Comparison of ENCODE assay signal across 10 cellular contexts in the genomic region with DNA sequence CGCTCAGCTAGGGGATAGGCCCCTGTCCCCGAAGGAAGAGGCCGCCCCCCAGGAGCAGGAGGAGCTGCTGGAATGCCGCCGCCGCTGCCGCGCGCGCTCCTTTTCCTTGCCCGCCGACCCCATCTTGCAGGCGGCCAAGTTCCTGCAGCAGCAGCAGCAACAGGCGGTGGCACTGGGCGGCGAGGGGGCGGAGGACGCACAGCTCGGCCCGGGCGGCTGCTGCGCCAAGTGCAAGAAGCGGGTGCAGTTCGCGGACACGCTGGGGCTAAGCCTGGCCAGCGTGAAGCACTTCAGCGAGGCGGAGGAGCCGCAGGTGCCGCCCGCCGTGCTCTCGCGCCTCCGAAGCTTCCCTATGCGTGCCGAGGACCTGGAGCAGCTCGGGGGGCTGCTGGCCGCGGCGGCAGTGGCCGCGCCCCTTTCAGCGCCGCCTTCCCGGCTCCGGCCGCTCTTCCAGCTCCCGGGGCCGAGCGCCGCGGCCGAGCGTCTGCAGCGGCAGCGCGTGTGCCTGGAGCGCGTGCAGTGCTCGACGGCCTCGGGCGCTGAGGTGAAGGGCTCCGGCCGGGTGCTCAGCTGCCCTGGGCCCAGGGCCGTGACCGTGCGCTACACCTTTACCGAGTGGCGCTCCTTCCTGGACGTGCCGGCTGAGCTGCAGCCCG. TPM values are rescaled to one million over a fixed set of nuclear protein-coding genes. Genes with fewer than 3 reads are reported as not detected.
DNase-seq lines count a peak whose midpoint lies in the region; ATAC-seq and TF ChIP-seq lines count a peak whose summit lies in the region.
"Had no signal": no experiment of that assay in that cellular context is flagged by ENCODE, and none has a peak within 500 bp of the region (broad histone marks: within the 10 kb centered on the region; RNA-seq: fewer than 3 reads in every experiment).

No MANE protein-coding gene starts in this region.

- H4K20me1 ChIP-seq in PC-3 (ENCODE audit: low read length): no peaks in the 10 kb centered on the region

- H3K9me3 ChIP-seq in PC-3 (ENCODE audit: low read length) (no peaks in the 10 kb centered on the region), esophagus (ENCODE audit: control insufficient read depth in 2 of 2, insufficient read depth in 1 of 2, low read depth in 1 of 2, low read length in 1 of 2) (peaks cover 0 to 6% of the 10 kb centered on the region in 2 donors)

- peak overlapping the region; percentile 98 for H2AFZ ChIP-seq in PC-3 (ENCODE audit: low read length)

- peak overlapping the region; percentile 44 for H3K9ac ChIP-seq in PC-3 (ENCODE audit: low read length)

- no peaks in the 10 kb centered on the region for H3K4me1 Mint-ChIP-seq in nephron

- CTCF ChIA-PET in PC-3 (lab: Charles Lee): no interaction called here

- H3K27ac Mint-ChIP-seq in nephron: no peak overlapping the region
- H3K27ac Mint-ChIP-seq: naive thymus-derived CD4-positive, alpha-beta T cell had no signal

- peak overlapping the region; percentile 48 for H3K4me3 ChIP-seq in H7 (ENCODE audit: insufficient read depth, low read depth, low read length)
- H3K4me3 ChIP-seq in PC-3 (ENCODE audit: low read length): peak overlapping the region; percentile 78
- peak overlapping the region; percentile 55 to 60 for H3K4me3 ChIP-seq in esophagus (ENCODE audit: low read depth in 1 of 2, low read length in 2 of 2)

- H3K36me3 Mint-ChIP-seq in nephron (ENCODE audit: low read depth): no peaks in the 10 kb centered on the region
- H3K36me3 Mint-ChIP-seq: naive thymus-derived CD4-positive, alpha-beta T cell had no signal

- H3K4me1 ChIP-seq in PC-3 (ENCODE audit: insufficient read depth, low read length): peaks cover 35% of the 10 kb centered on the region
- H3K4me1 ChIP-seq in esophagus (ENCODE audit: control insufficient read depth in 2 of 2, insufficient read depth in 2 of 2, low read length in 1 of 2): peaks cover 2 to 20% of the 10 kb centered on the region in 2 donors

- DNase-seq in DMS 273 (lab: John Stamatoyannopoulos, UW; ENCODE audit: unreplicated experiment) (peak; percentile 85), H7 (peak; percentile 87), PC-3 (peak; percentile 42), DMS153 treated with DMSO at 0.1 percent for 48 hours (lab: John Stamatoyannopoulos, UW; ENCODE audit: unreplicated experiment) (no peak), mucosa of gallbladder (ENCODE audit: low spot score) (no peak)

- TF ChIP-seq CTCF in PC-3 (conservative IDR thresholded peaks at IDR 0.05; ENCODE audit: low read depth, low read length) (no peak), nephron (IDR thresholded peaks at IDR 0.05; ENCODE audit: unreplicated experiment in 3 of 3) (no peak)

- no peaks in the 10 kb centered on the region for H3F3A ChIP-seq in PC-3 (ENCODE audit: low read length, unreplicated experiment)

- no peaks in the 10 kb centered on the region for H3K79me2 ChIP-seq in PC-3 (ENCODE audit: low read length)

- H3K9me2 ChIP-seq in PC-3 (replicated peaks; ENCODE audit: low read length): no peaks in the 10 kb centered on the region

- peak overlapping the region; percentile 53 to 81 (median 73) for H3K4me3 Mint-ChIP-seq in nephron

- H3K36me3 ChIP-seq in H7 (replicated peaks; ENCODE audit: control insufficient read depth, insufficient read depth, low read length) (no peaks in the 10 kb centered on the region), PC-3 (ENCODE audit: low read depth, low read length) (no peaks in the 10 kb centered on the region), esophagus (ENCODE audit: control insufficient read depth in 2 of 2, insufficient read depth in 2 of 2, low read length in 1 of 2) (no peaks in the 10 kb centered on the region)

- BruUV-seq in PC-3 (replicated peaks; lab: Mats Ljungman, UMichigan): no TSS peak

- WGBS in esophagus, 2 donors: 1 to 2% methylated on average over 46 to 75 of the region's 75 CpGs

- H3K27me3 Mint-ChIP-seq in nephron (ENCODE audit: low read depth): peaks cover 47% of the 10 kb centered on the region

- intact Hi-C loops in PC-3 (cut with micrococcal nuclease): no loop called here

- peaks cover 50% of the 10 kb centered on the region for H3K27me3 ChIP-seq in H7 (ENCODE audit: control insufficient read depth, insufficient read depth, low read length)
- no peaks in the 10 kb centered on the region for H3K27me3 ChIP-seq in PC-3 (ENCODE audit: low read length)
- no peaks in the 10 kb centered on the region for H3K27me3 ChIP-seq in esophagus (ENCODE audit: control insufficient read depth in 1 of 2, insufficient read depth in 2 of 2, low read length in 2 of 2)

- ATAC-seq in PC-3 (peak; percentile 27), GM19328 (IDR thresholded peaks at IDR 0.05; ENCODE audit: unreplicated experiment) (no peak)

- POLR2A ChIA-PET in PC-3 (lab: Charles Lee; ENCODE audit: unreplicated experiment): no interaction called here

- peak overlapping the region; percentile 95 for H3K4me2 ChIP-seq in PC-3 (ENCODE audit: low read length)

- H3K27ac ChIP-seq in PC-3 (ENCODE audit: low read length): no peak overlapping the region
- peak overlapping the region; percentile 45 to 75 for H3K27ac ChIP-seq in esophagus (ENCODE audit: low read depth in 2 of 2, low read length in 1 of 2)

- H3K9me3 Mint-ChIP-seq in nephron: no peaks in the 10 kb centered on the region

RNA-seq across cellular contexts. Expression of gene PPP1R3G, which starts 0.6 kb away (rescaled TPM):
- total RNA-seq in H7 (2014; rRNA removed; shearing (Covaris generic)): 0.17 and 0.48 TPM in 2 replicates
- total RNA-seq in PC-3 (2014; rRNA removed) (2.8 and 3.2 TPM in 2 replicates), mucosa of gallbladder (2.8 TPM)
- 1 to 10 TPM in 1 of 2 donors, under 1 TPM in 1; 0.92 to 2.2 TPM for polyA plus RNA-seq in esophagus
- total RNA-seq: HT1080 had no signal
- polyA plus RNA-seq: naive thymus-derived CD4-positive, alpha-beta T cell had no signal

Comparison
In these comparisons a context has a peak if more than half of its experiments do, and no peak if none do; other contexts are left out.
1. DNase-seq: peak in DMS 273 (single experiment), H7 (single experiment) and PC-3 (single experiment); none in DMS153 treated with DMSO at 0.1 percent for 48 hours (single experiment) and mucosa of gallbladder (single experiment).
2. Peak in every context shown above with its lines, with median percentiles within 50 percentile points of each other: H3K4me3 ChIP-seq.